25 cellular contexts compared by ENCODE assay signal in the genomic region with DNA sequence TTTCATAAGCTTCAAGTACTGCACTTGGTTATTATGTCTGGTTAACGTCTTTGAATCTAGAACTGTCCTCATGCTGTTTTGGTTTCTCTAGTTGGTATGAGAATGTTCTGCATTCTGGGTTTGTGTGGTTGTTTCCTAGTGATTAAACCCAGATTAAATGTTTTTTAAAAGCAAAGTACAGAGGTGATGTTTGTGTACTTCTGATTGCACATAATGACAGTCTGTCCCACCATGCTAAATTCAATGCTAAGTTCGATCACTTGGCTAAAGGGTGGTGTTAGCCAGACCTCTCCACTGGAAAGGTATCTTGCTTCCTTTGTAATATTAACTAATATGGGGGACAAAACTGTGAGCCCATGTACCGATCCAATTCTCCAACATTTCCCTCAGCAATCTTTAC. TPM values are rescaled to one million over a fixed set of nuclear protein-coding genes. Genes with fewer than 3 reads are reported as not detected.
DNase-seq lines count a peak whose midpoint lies in the region; ATAC-seq, FAIRE-seq and TF ChIP-seq lines count a peak whose summit lies in the region.
"Had no signal": no experiment of that assay in that cellular context is flagged by ENCODE, and none has a peak within 500 bp of the region (broad histone marks: within the 10 kb centered on the region; RNA-seq: fewer than 3 reads in every experiment).

No MANE protein-coding gene starts in this region.

- H3K4me3 ChIP-seq in liver (ENCODE audit: low read depth in 1 of 3, low read length in 3 of 3): no peak overlapping the region
- no peak overlapping the region for H3K4me3 ChIP-seq in HepG2 (replicated peaks in 1 of 3; ENCODE audit: insufficient read depth in 1 of 3, low read depth in 2 of 3, low read length in 3 of 3)
- no peak overlapping the region for H3K4me3 ChIP-seq in right lobe of liver
- H3K4me3 ChIP-seq: A549; BLaER1 treated with 17β-estradiol and CSF1 and Interleukin-3, amounts not matched to agents 10 nM and 100 nM; GM12878 had no signal

- TF ChIP-seq RAD21 in liver (IDR thresholded peaks at IDR 0.05) (no peak), HepG2 (CRISPR knock-in tag; IDR thresholded peaks at IDR 0.05) (no peak)

- no peaks in the 10 kb centered on the region for H4K20me1 ChIP-seq in HepG2 (ENCODE audit: insufficient read depth, low read length)

- no peak for ATAC-seq in HepG2
- ATAC-seq in right lobe of liver: peak; percentile 39 to 69 (median 53)
- ATAC-seq: A549; CD8-positive, alpha-beta T cell; GM12878 had no signal

- DNase-seq in HepG2 (ENCODE audit: low spot score): no peak
- DNase-seq in right lobe of liver: no peak
- DNase-seq in stimulated activated CD4-positive, alpha-beta T cell treated with anti-CD3 and anti-CD28 coated beads, Interleukin-4, amount 100 ng/mL, for 24 hours: no peak
- no peak for DNase-seq in DMS 273 treated with DMSO at 0.1 percent for 48 hours (lab: John Stamatoyannopoulos, UW)
- DNase-seq: AML-193; Caco-2; Calu3; CD4-positive, alpha-beta T cell; CD8-positive, alpha-beta T cell; DMS153; DMS53; DMS79; DND-41; EL; GDM1 had no signal

- TF ChIP-seq EP300 in HepG2 (IDR thresholded peaks at IDR 0.05; ENCODE audit: low read depth in 2 of 2, low read length in 2 of 2) (no peak), HepG2 (CRISPR knock-in tag; IDR thresholded peaks at IDR 0.05; ENCODE audit: borderline replicate concordance) (no peak)

- CTCF ChIA-PET in HepG2 (lab: Yijun Ruan, JAX; ENCODE audit: low intra/inter-chr PET ratio, low total read pairs): no interaction called here

- H3K4me1 ChIP-seq in liver (ENCODE audit: control insufficient read depth in 4 of 4, insufficient read depth in 4 of 4, low read length in 3 of 4) (peaks cover 10 to 67% (median 51%) of the 10 kb centered on the region in 4 donors), HepG2 (ENCODE audit: insufficient read depth, low read length) (peaks cover 32% of the 10 kb centered on the region), right lobe of liver (peaks cover 0 to 57% (median 25%) of the 10 kb centered on the region in 4 donors)
- H3K4me1 ChIP-seq: A549 had no signal

- no peaks in the 10 kb centered on the region for H3K27me3 ChIP-seq in liver (ENCODE audit: control insufficient read depth in 4 of 4, insufficient read depth in 4 of 4, low read length in 3 of 4)
- H3K27me3 ChIP-seq in HepG2 (ENCODE audit: control insufficient read depth in 1 of 2, insufficient read depth in 2 of 2, low read length in 2 of 2): no peaks in the 10 kb centered on the region
- no peaks in the 10 kb centered on the region for H3K27me3 ChIP-seq in right lobe of liver
- H3K27me3 ChIP-seq: BLaER1 treated with 17β-estradiol and CSF1 and Interleukin-3, amounts not matched to agents 10 nM and 100 nM had no signal

- no peak overlapping the region for H2AFZ ChIP-seq in HepG2 (ENCODE audit: low read length)

- POLR2A ChIA-PET in HepG2 (lab: Yijun Ruan, JAX): no interaction called here

- no peaks in the 10 kb centered on the region for H3K79me2 ChIP-seq in HepG2 (ENCODE audit: insufficient read depth, low read length)

- 48% methylated on average over 3 of the region's 3 CpGs for WGBS in liver
- 97% methylated on average over 3 of the region's 3 CpGs for WGBS in HepG2 (ENCODE audit: low lambda C conversion rate)
- WGBS in right lobe of liver (ENCODE audit: insufficient coverage, low coverage, low lambda C conversion rate, missing lambda C conversion rate): 30% methylated on average over 3 of the region's 3 CpGs

- FAIRE-seq in HepG2 (lab: Jason Lieb, UNC): no peak
- FAIRE-seq: A549, D721Med, GM12878, GM12892, GM18507 had no signal

- H3K9me3 ChIP-seq in liver (ENCODE audit: control insufficient read depth in 4 of 4, low read length in 3 of 4): no peaks in the 10 kb centered on the region
- no peaks in the 10 kb centered on the region for H3K9me3 ChIP-seq in HepG2 (ENCODE audit: low read length)
- H3K9me3 ChIP-seq in right lobe of liver: no peaks in the 10 kb centered on the region
- H3K9me3 ChIP-seq: A549 had no signal

- TF ChIP-seq CTCF in liver (IDR thresholded peaks at IDR 0.05; ENCODE audit: low read depth, low read length, missing input control) (no peak), HepG2 (CRISPR knock-in tag; IDR thresholded peaks at IDR 0.05) (no peak), VCaP (conservative IDR thresholded peaks at IDR 0.05) (no peak), right lobe of liver (IDR thresholded peaks at IDR 0.05) (no peak)

- TF ChIP-seq POLR2A in HepG2 (IDR thresholded peaks at IDR 0.05; ENCODE audit: insufficient read depth in 1 of 2, low read depth in 2 of 2, low read length in 2 of 2): no peak
- TF ChIP-seq POLR2A in right lobe of liver (IDR thresholded peaks at IDR 0.05): no peak

- peaks cover 0 to 1% (median 0%) of the 10 kb centered on the region in 4 donors for H3K36me3 ChIP-seq in liver (ENCODE audit: control insufficient read depth in 4 of 4, insufficient read depth in 3 of 4, low read depth in 1 of 4, low read length in 3 of 4)
- no peaks in the 10 kb centered on the region; a peak in 1 of 5 replicates for H3K36me3 ChIP-seq in HepG2 (replicated peaks in 1 of 2; ENCODE audit: control insufficient read depth in 1 of 2, insufficient read depth in 2 of 2, low read length in 2 of 2)
- H3K36me3 ChIP-seq in right lobe of liver: peaks cover 0 to 2% (median 0%) of the 10 kb centered on the region in 4 donors

- BruUV-seq in HepG2 (replicated peaks; lab: Mats Ljungman, UMichigan): no TSS peak

- peak overlapping the region; percentile 58 to 86 for H3K27ac ChIP-seq in liver (ENCODE audit: low read depth in 1 of 2, low read length in 2 of 2)
- no peak overlapping the region for H3K27ac ChIP-seq in HepG2 (ENCODE audit: extremely low read length, insufficient read depth, low read length)
- peak overlapping the region; percentile 81; the same call in 1 of the 2 replicates for H3K27ac ChIP-seq in VCaP
- peak overlapping the region; percentile 22 to 85 (median 85) for H3K27ac ChIP-seq in right lobe of liver
- H3K27ac ChIP-seq: 22Rv1; A549; BLaER1 treated with 17β-estradiol and CSF1 and Interleukin-3, amounts not matched to agents 10 nM and 100 nM; C4-2B had no signal

- no peak overlapping the region for H3K4me2 ChIP-seq in HepG2 (ENCODE audit: low read depth, low read length)
- H3K4me2 ChIP-seq: A549; BLaER1 treated with 17β-estradiol and CSF1 and Interleukin-3, amounts not matched to agents 10 nM and 100 nM had no signal

- in situ Hi-C loops in HepG2 (cut with HindIII; ENCODE audit: extremely low pct_ligation_motif_present, low pct_unique_long_range_greater_than_20kb): no loop called here

- intact Hi-C loops in HepG2 (cut with micrococcal nuclease; ENCODE audit: unreplicated experiment): no loop called here
- intact Hi-C loops in right lobe of liver (cut with DNase I): no loop called here

- H3K9ac ChIP-seq in liver (ENCODE audit: low read depth in 1 of 2, low read length in 2 of 2) (peak overlapping the region in 1 of 2 donors; percentile 29), HepG2 (ENCODE audit: insufficient read depth, low read depth, low read length) (no peak overlapping the region)
- H3K9ac ChIP-seq: BLaER1 treated with 17β-estradiol and CSF1 and Interleukin-3, amounts not matched to agents 10 nM and 100 nM had no signal

TF ChIP-seq in liver, 16 proteins besides CTCF, POLR2A, EP300 and RAD21 (continues in another document):
- TF ChIP-seq HNF4A (conservative IDR thresholded peaks at IDR 0.05): peak; percentile 71 to 75
- no peak for TF ChIP-seq NR2F2 (IDR thresholded peaks at IDR 0.05)

TF ChIP-seq in HepG2, 621 proteins besides CTCF, POLR2A, EP300 and RAD21 (continues in another document):
- TF ChIP-seq KDM5A (IDR thresholded peaks at IDR 0.05; ENCODE audit: borderline replicate concordance, low read length) (no peak), ATF7-NPFF (CRISPR knock-in tag; IDR thresholded peaks at IDR 0.05; ENCODE audit: low read depth) (no peak), ZNF737 (CRISPR knock-in tag; IDR thresholded peaks at IDR 0.05; ENCODE audit: borderline replicate concordance) (no peak)
- TF ChIP-seq, protein P1, sequence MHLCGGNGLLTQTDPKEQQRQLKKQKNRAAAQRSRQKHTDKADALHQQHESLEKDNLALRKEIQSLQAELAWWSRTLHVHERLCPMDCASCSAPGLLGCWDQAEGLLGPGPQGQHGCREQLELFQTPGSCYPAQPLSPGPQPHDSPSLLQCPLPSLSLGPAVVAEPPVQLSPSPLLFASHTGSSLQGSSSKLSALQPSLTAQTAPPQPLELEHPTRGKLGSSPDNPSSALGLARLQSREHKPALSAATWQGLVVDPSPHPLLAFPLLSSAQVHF (CRISPR knock-in tag; IDR thresholded peaks at IDR 0.05): no peak
- TF ChIP-seq, protein P2, sequence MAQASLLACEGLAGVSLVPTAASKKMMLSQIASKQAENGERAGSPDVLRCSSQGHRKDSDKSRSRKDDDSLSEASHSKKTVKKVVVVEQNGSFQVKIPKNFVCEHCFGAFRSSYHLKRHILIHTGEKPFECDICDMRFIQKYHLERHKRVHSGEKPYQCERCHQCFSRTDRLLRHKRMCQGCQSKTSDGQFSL (CRISPR knock-in tag; IDR thresholded peaks at IDR 0.05): no peak

RNA-seq across cellular contexts. Expression of gene N4BP2L1, which starts 14.6 kb away (rescaled TPM):
- total RNA-seq in liver: 10 to 100 TPM; 11.0 to 64.6 TPM
- polyA plus RNA-seq in liver: 10 to 100 TPM; 16.4 to 36.5 TPM
- 11.8 and 13.2 TPM in 2 replicates for total RNA-seq in HepG2 (2016; rRNA removed; fragmentation: Illumina TruSeq; extraction: Trizol)
- 3.8 and 4.6 TPM in 2 replicates for total RNA-seq in HepG2 (2016; cell fraction: cytosol; rRNA removed; fragmentation: Illumina TruSeq; extraction: Trizol; ENCODE audit: low read depth)
- 11.6 and 12.8 TPM in 2 replicates for total RNA-seq in HepG2 (2016; cell fraction: insoluble cytoplasmic fraction; rRNA removed; fragmentation: Illumina TruSeq; extraction: Trizol)
- total RNA-seq in HepG2 (2016; cell fraction: membrane; rRNA removed; fragmentation: Illumina TruSeq; extraction: Trizol): 8.3 and 8.8 TPM in 2 replicates
- total RNA-seq in HepG2 (2016; cell fraction: nucleus; rRNA removed; fragmentation: Illumina TruSeq; extraction: Trizol): 13.1 and 18.3 TPM in 2 replicates
- 30.4 and 34.5 TPM in 2 replicates for polyA plus RNA-seq in HepG2 (2011; rRNA removed)
- polyA plus RNA-seq in HepG2 (2011; cell fraction: cytosol; rRNA removed): 15.0 and 21.1 TPM in 2 replicates
- 27.0 and 36.1 TPM in 2 replicates for polyA plus RNA-seq in HepG2 (2011; cell fraction: nucleus; rRNA removed)
- polyA plus RNA-seq in HepG2 (2012): 30.9 and 33.4 TPM in 2 replicates
- polyA plus RNA-seq in HepG2 (2016; cell fraction: cytosol; fragmentation: Illumina TruSeq; extraction: Trizol; ENCODE audit: low read depth): 3.5 and 4.7 TPM in 2 replicates
- 13.1 and 14.1 TPM in 2 replicates for polyA plus RNA-seq in HepG2 (2016; cell fraction: insoluble cytoplasmic fraction; fragmentation: Illumina TruSeq; extraction: Trizol; ENCODE audit: low read depth)
- 9.2 and 9.4 TPM in 2 replicates for polyA plus RNA-seq in HepG2 (2016; cell fraction: membrane; fragmentation: Illumina TruSeq; extraction: Trizol; ENCODE audit: low read depth)
- polyA plus RNA-seq in HepG2 (2016; cell fraction: nucleus; fragmentation: Illumina TruSeq; extraction: Trizol; ENCODE audit: insufficient read depth, low read depth): 29.5 and 35.4 TPM in 2 replicates
- polyA minus RNA-seq in HepG2 (2011; rRNA and poly(A)+ RNA removed; ENCODE audit: low replicate concordance): 8.4 TPM in 1 of 2 replicates, not detected in the other
- polyA minus RNA-seq in HepG2 (2011; cell fraction: cytosol; rRNA and poly(A)+ RNA removed): 11.7 and 12.8 TPM in 2 replicates
- 45.6 and 48.0 TPM in 2 replicates for polyA minus RNA-seq in HepG2 (2011; cell fraction: nucleus; rRNA and poly(A)+ RNA removed)
- 10 to 100 TPM; 17.4 to 56.9 (median 26.5) TPM for total RNA-seq in right lobe of liver
